In genomic region chr15:88604381-88604951, GRCh38 we compare ENCODE assay signal across 9 cellular contexts. TPM values are rescaled to one million over a fixed set of nuclear protein-coding genes. Genes with fewer than 3 reads are reported as not detected.
DNase-seq lines count a peak whose midpoint lies in the region; ATAC-seq and TF ChIP-seq lines count a peak whose summit lies in the region.
"Had no signal": no experiment of that assay in that cellular context is flagged by ENCODE, and none has a peak within 500 bp of the region (broad histone marks: within the 10 kb centered on the region; RNA-seq: fewer than 3 reads in every experiment).

No MANE protein-coding gene starts in this region.

- H3K4me1 Mint-ChIP-seq in progenitor cell of endocrine pancreas (ENCODE audit: low read depth): peaks cover 14% of the 10 kb centered on the region

- DNase-seq in NCI-H524 (lab: John Stamatoyannopoulos, UW) (peak; percentile 51 to 67), NCI-H524 treated with DMSO at 0.1 percent for 48 hours (lab: John Stamatoyannopoulos, UW) (no peak), NCI-H69 (lab: John Stamatoyannopoulos, UW) (peak; percentile 74), hepatocyte (ENCODE audit: low spot score) (no peak), progenitor cell of endocrine pancreas (ENCODE audit: low spot score, unreplicated experiment) (no peak), NCI-H446 treated with DMSO at 0.1 percent for 48 hours (lab: John Stamatoyannopoulos, UW) (no peak), ecto neural progenitor cell (ENCODE audit: low spot score) (no peak)
- DNase-seq: left cardiac atrium had no signal

- ATAC-seq in GM19324 (IDR thresholded peaks at IDR 0.05; ENCODE audit: low FRiP score, unreplicated experiment): no peak

- no peaks in the 10 kb centered on the region for H3K9me3 Mint-ChIP-seq in progenitor cell of endocrine pancreas (ENCODE audit: low read depth)

- H3K4me2 ChIP-seq in hepatocyte: peak overlapping the region; percentile 66

- H3K4me3 Mint-ChIP-seq in progenitor cell of endocrine pancreas (ENCODE audit: low read depth): peak overlapping the region; percentile 65

- peak overlapping the region; percentile 88 for H3K27ac Mint-ChIP-seq in progenitor cell of endocrine pancreas

- H3K36me3 Mint-ChIP-seq in progenitor cell of endocrine pancreas (ENCODE audit: insufficient read depth): no peaks in the 10 kb centered on the region

- H3K36me3 ChIP-seq in hepatocyte (replicated peaks; ENCODE audit: insufficient read depth, low read depth): no peaks in the 10 kb centered on the region

- H2AFZ ChIP-seq in hepatocyte: no peak overlapping the region

- TF ChIP-seq CTCF in hepatocyte (IDR thresholded peaks at IDR 0.05; ENCODE audit: poor library complexity): no peak
- no peak for TF ChIP-seq CTCF in progenitor cell of endocrine pancreas (IDR thresholded peaks at IDR 0.05; ENCODE audit: unreplicated experiment)

- no peaks in the 10 kb centered on the region for H3K9me3 ChIP-seq in hepatocyte (ENCODE audit: low read depth)

- H4K20me1 ChIP-seq in hepatocyte (ENCODE audit: insufficient read depth, poor library complexity, severe bottlenecking): no peaks in the 10 kb centered on the region

- H3K27ac ChIP-seq in hepatocyte: no peak overlapping the region

- no peaks in the 10 kb centered on the region for H3K79me2 ChIP-seq in hepatocyte

- H3K4me1 ChIP-seq in hepatocyte (ENCODE audit: insufficient read depth): peaks cover 3% of the 10 kb centered on the region

- no peaks in the 10 kb centered on the region for H3K9me2 ChIP-seq in hepatocyte (replicated peaks; ENCODE audit: insufficient read depth)

- 14% methylated on average over 32 of the region's 33 CpGs for WGBS in hepatocyte (ENCODE audit: low lambda C conversion rate, missing lambda C conversion rate)

- peaks cover 73% of the 10 kb centered on the region for H3K27me3 ChIP-seq in hepatocyte

- peaks cover 70% of the 10 kb centered on the region for H3K27me3 Mint-ChIP-seq in progenitor cell of endocrine pancreas

- no peak overlapping the region for H3K4me3 ChIP-seq in hepatocyte

RNA-seq across cellular contexts. Expression of gene AEN, which starts 16.7 kb away (rescaled TPM):
- total RNA-seq in hepatocyte (25.0 TPM in 2 replicates), progenitor cell of endocrine pancreas (28.2 and 31.1 TPM in 2 replicates)
- polyA plus RNA-seq in hepatocyte: 18.3 and 28.0 TPM in 2 replicates

RNA-seq across cellular contexts. Expression of gene ISG20, which starts 34.4 kb away (rescaled TPM):
- total RNA-seq in hepatocyte (3.8 and 13.3 TPM in 2 replicates), progenitor cell of endocrine pancreas (3.1 and 4.3 TPM in 2 replicates)
- polyA plus RNA-seq in hepatocyte: 11.9 and 15.8 TPM in 2 replicates

RNA-seq across cellular contexts. Expression of gene DET1, which starts 58.0 kb away (rescaled TPM):
- total RNA-seq in hepatocyte (7.2 and 11.5 TPM in 2 replicates), progenitor cell of endocrine pancreas (11.7 and 11.8 TPM in 2 replicates)
- 4.0 and 6.5 TPM in 2 replicates for polyA plus RNA-seq in hepatocyte

Comparison
In these comparisons a context has a peak if more than half of its experiments do, and no peak if none do; other contexts are left out.
1. DNase-seq: peak in NCI-H524 (2 of 2) and NCI-H69 (single experiment); none in NCI-H524 treated with DMSO at 0.1 percent for 48 hours (single experiment), hepatocyte (single experiment), progenitor cell of endocrine pancreas (single experiment), NCI-H446 treated with DMSO at 0.1 percent for 48 hours (single experiment) and ecto neural progenitor cell (single experiment).